ENCODE assay signal across 1 cellular context in genomic region chr2:38682620-38683019, GRCh38. TPM values are rescaled to one million over a fixed set of nuclear protein-coding genes. Genes with fewer than 3 reads are reported as not detected.
"Had no signal": no experiment of that assay in that cellular context is flagged by ENCODE, and none has a peak within 500 bp of the region (broad histone marks: within the 10 kb centered on the region; RNA-seq: fewer than 3 reads in every experiment).

No MANE protein-coding gene starts in this region.

RNA-seq across cellular contexts. Expression of gene GALM, which starts 16.7 kb away (rescaled TPM):
- polyA plus RNA-seq: neural cell had no signal
